Comparison of ENCODE assay signal across 8 cellular contexts in genomic region chr5:123511290-123511647, GRCh38. TPM values are rescaled to one million over a fixed set of nuclear protein-coding genes. Genes with fewer than 3 reads are reported as not detected.
DNase-seq lines count a peak whose midpoint lies in the region; ATAC-seq and TF ChIP-seq lines count a peak whose summit lies in the region.

No MANE protein-coding gene starts in this region.

- peak; percentile 63 for DNase-seq in AG10803 (ENCODE audit: low read depth)
- no peak for DNase-seq in LNCaP clone FGC (ENCODE audit: low read depth)
- DNase-seq in coronary artery (ENCODE audit: low spot score): no peak
- DNase-seq in natural killer cell: no peak
- no peak for DNase-seq in NCI-H146 (lab: John Stamatoyannopoulos, UW)
- no peak for DNase-seq in NCI-H510A treated with DMSO at 0.1 percent for 48 hours (lab: John Stamatoyannopoulos, UW)

- H3K4me1 Mint-ChIP-seq in natural killer cell: peaks cover 43 to 44% of the 10 kb centered on the region in 2 donors

- intact Hi-C loops in natural killer cell (cut with micrococcal nuclease): no loop called here

- H3K27me3 Mint-ChIP-seq in natural killer cell (ENCODE audit: low read depth in 2 of 2): peaks cover 8% of the 10 kb centered on the region in 2 donors

- peak overlapping the region; percentile 99 for H3K4me3 Mint-ChIP-seq in natural killer cell

- peak overlapping the region; percentile 97 to 98 for H3K27ac Mint-ChIP-seq in natural killer cell

- H3K4me3 ChIP-seq in AG10803 (ENCODE audit: low read length) (peak overlapping the region; percentile 66), LNCaP clone FGC (ENCODE audit: low read depth, low read length) (peak overlapping the region; percentile 70), coronary artery (peak overlapping the region; percentile 92)

- no peak for TF ChIP-seq POLR2A in GM18505 (IDR thresholded peaks at IDR 0.05; ENCODE audit: borderline replicate concordance, extremely low read depth, insufficient read depth, insufficient read length)

- no peaks in the 10 kb centered on the region for H3K9me3 Mint-ChIP-seq in natural killer cell

- no peak for ATAC-seq in natural killer cell
- ATAC-seq in GM18505 (IDR thresholded peaks at IDR 0.05; ENCODE audit: unreplicated experiment): no peak
- no peak for ATAC-seq in GM21526 (IDR thresholded peaks at IDR 0.05; ENCODE audit: low FRiP score, unreplicated experiment)

- no peaks in the 10 kb centered on the region for H3K36me3 Mint-ChIP-seq in natural killer cell

- TF ChIP-seq CTCF in AG10803 (conservative IDR thresholded peaks at IDR 0.05; ENCODE audit: low read length) (no peak), LNCaP clone FGC (IDR thresholded peaks at IDR 0.05; ENCODE audit: control insufficient read depth, extremely low read depth, insufficient read depth) (no peak), coronary artery (IDR thresholded peaks at IDR 0.05) (no peak), natural killer cell (IDR thresholded peaks at IDR 0.05) (no peak)

- peak overlapping the region; percentile 93 to 96 for H3K27ac ChIP-seq in coronary artery

RNA-seq across cellular contexts. Expression of gene CSNK1G3, which starts 0.7 kb away (rescaled TPM):
- 100 to 1,000 TPM in 2 of 3 donors, 10 to 100 TPM in 1; 96.7 to 111 (median 101) TPM for total RNA-seq in natural killer cell
